ENCODE assay signal across 22 cellular contexts in the genomic region with DNA sequence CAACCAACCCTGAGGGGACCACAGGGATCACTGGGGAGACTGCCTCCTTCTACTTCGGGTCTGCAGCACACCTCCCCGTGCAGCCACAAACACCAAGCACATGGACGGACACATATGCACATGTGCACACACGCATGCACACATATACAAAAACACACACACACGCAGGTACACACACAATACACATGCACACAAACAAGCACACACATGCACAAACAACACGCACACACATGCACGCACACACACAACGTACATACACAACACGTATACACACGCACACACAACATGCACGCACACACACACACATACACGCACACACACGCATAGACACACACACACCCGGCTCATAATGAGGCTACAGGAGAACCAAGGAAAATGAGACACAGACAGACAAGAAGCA.
"Had no signal": no experiment of that assay in that cellular context is flagged by ENCODE, and none has a peak within 500 bp of the region (broad histone marks: within the 10 kb centered on the region; RNA-seq: fewer than 3 reads in every experiment).

No MANE protein-coding gene starts in this region.

- H3K4me3 Mint-ChIP-seq: dendritic cell treated with granulocyte-macrophage colony-stimulating factor and Interleukin-4, amounts not matched to agents 40 ng/mL and 50 ng/mL, for 4 days; immature natural killer cell; memory B cell; mesothelial cell of epicardium; natural killer cell; neural crest cell; stimulated activated naive B cell treated with anti-CD40 and anti-IgM and Interleukin-4, amounts not matched to agents 10 μg/mL and 1 μg/mL and 100 μg/mL, for 72 hours; stimulated activated naive CD8-positive, alpha-beta T cell treated with anti-CD3 and anti-CD28 coated beads, Interleukin-15, amount 100 ng/mL, for 72 hours had no signal

- H3K36me3 ChIP-seq: left lung, lower lobe of right lung, pancreas, prostate gland, tibial nerve had no signal

- ATAC-seq: foreskin keratinocyte; left lung; lower lobe of right lung; pancreas; sciatic nerve; stimulated activated naive B cell treated with anti-CD40 and anti-IgM and Interleukin-4, amounts not matched to agents 10 μg/mL and 1 μg/mL and 100 μg/mL, for 72 hours; stimulated activated naive CD8-positive, alpha-beta T cell treated with anti-CD3 and anti-CD28 coated beads, Interleukin-15, amount 100 ng/mL, for 72 hours had no signal

- H3K4me1 ChIP-seq: foreskin keratinocyte, left lung, lower lobe of right lung, prostate gland, spleen, testis, tibial nerve had no signal

- H3K9me3 Mint-ChIP-seq: dendritic cell treated with granulocyte-macrophage colony-stimulating factor and Interleukin-4, amounts not matched to agents 40 ng/mL and 50 ng/mL, for 4 days; immature natural killer cell; mesothelial cell of epicardium; neural crest cell; stimulated activated naive CD8-positive, alpha-beta T cell treated with anti-CD3 and anti-CD28 coated beads, Interleukin-15, amount 100 ng/mL, for 72 hours had no signal

- H3K4me1 Mint-ChIP-seq: immature natural killer cell; stimulated activated naive CD8-positive, alpha-beta T cell treated with anti-CD3 and anti-CD28 coated beads, Interleukin-15, amount 100 ng/mL, for 72 hours had no signal

- H3K9me3 ChIP-seq: left lung, lower lobe of right lung, pancreas, prostate gland, testis, tibial nerve had no signal

- H3K27me3 Mint-ChIP-seq: memory B cell; stimulated activated naive B cell treated with anti-CD40 and anti-IgM and Interleukin-4, amounts not matched to agents 10 μg/mL and 1 μg/mL and 100 μg/mL, for 72 hours; stimulated activated naive CD8-positive, alpha-beta T cell treated with anti-CD3 and anti-CD28 coated beads, Interleukin-15, amount 100 ng/mL, for 72 hours had no signal

- H3K27me3 ChIP-seq: foreskin keratinocyte, left lung, pancreas, spleen, testis, tibial nerve had no signal

- H3K36me3 Mint-ChIP-seq: mesothelial cell of epicardium, natural killer cell had no signal

- H3K4me3 ChIP-seq: left lung, lower lobe of right lung, pancreas, prostate gland, spleen, testis, tibial nerve had no signal

- DNase-seq: erythroblast; foreskin keratinocyte; immature natural killer cell; left lung; lower lobe of right lung; natural killer cell; occipital lobe; pancreas; spleen; stimulated activated CD4-positive, alpha-beta T cell treated with anti-CD3 and anti-CD28 coated beads, Interleukin-15, amount 100 ng/mL, for 24 hours; stimulated activated CD4-positive, alpha-beta T cell treated with anti-CD3 and anti-CD28 coated beads, Interleukin-1b, Interleukin-23, amount 100 ng/mL, for 48 hours; stimulated activated CD4-positive, alpha-beta T cell treated with anti-CD3 and anti-CD28 coated beads, Interleukin-4, amount 100 ng/mL, for 24 hours; stimulated activated naive B cell treated with anti-CD40 and anti-IgM and Interleukin-4, amounts not matched to agents 10 μg/mL and 1 μg/mL and 100 μg/mL, for 72 hours; stimulated activated naive CD8-positive, alpha-beta T cell treated with anti-CD3 and anti-CD28 coated beads, Interleukin-15, amount 100 ng/mL, for 72 hours; testis had no signal

- H3K27ac Mint-ChIP-seq: dendritic cell treated with granulocyte-macrophage colony-stimulating factor and Interleukin-4, amounts not matched to agents 40 ng/mL and 50 ng/mL, for 4 days; immature natural killer cell; memory B cell; mesothelial cell of epicardium; natural killer cell; stimulated activated naive B cell treated with anti-CD40 and anti-IgM and Interleukin-4, amounts not matched to agents 10 μg/mL and 1 μg/mL and 100 μg/mL, for 72 hours; stimulated activated naive CD8-positive, alpha-beta T cell treated with anti-CD3 and anti-CD28 coated beads, Interleukin-15, amount 100 ng/mL, for 72 hours had no signal

- H3K27ac ChIP-seq: foreskin keratinocyte, left lung, lower lobe of right lung, pancreas, prostate gland, spleen, testis, tibial nerve had no signal
